9 cellular contexts compared by ENCODE assay signal in genomic region chr22:23282089-23282501, GRCh38.
DNase-seq lines count a peak whose midpoint lies in the region; ATAC-seq, FAIRE-seq and TF ChIP-seq lines count a peak whose summit lies in the region.
"Had no signal": no experiment of that assay in that cellular context is flagged by ENCODE, and none has a peak within 500 bp of the region (broad histone marks: within the 10 kb centered on the region; RNA-seq: fewer than 3 reads in every experiment).

No MANE protein-coding gene starts in this region.

- peaks cover 28% of the 10 kb centered on the region for H3K4me1 ChIP-seq in astrocyte (ENCODE audit: insufficient read depth, low read length)
- peaks cover 29% of the 10 kb centered on the region for H3K4me1 ChIP-seq in upper lobe of right lung
- no peaks in the 10 kb centered on the region for H3K4me1 ChIP-seq in HAP-1

- no peak for DNase-seq in activated CD8-positive, alpha-beta T cell treated with anti-CD3 and anti-CD28 coated beads for 36 hours
- no peak for DNase-seq in activated CD8-positive, alpha-beta T cell treated with anti-CD3 and anti-CD28 coated beads, Interleukin-2, amount 10 ng/mL, durations not matched to agents 7 days and 5 days
- peak; percentile 83 for DNase-seq in astrocyte (ENCODE audit: low read depth)
- DNase-seq in kidney tubule cell (ENCODE audit: low spot score), result peak; percentile 96
- DNase-seq in upper lobe of right lung, result peak; percentile 94
- no peak for DNase-seq in SKM-1 (lab: John Stamatoyannopoulos, UW; ENCODE audit: unreplicated experiment)
- DNase-seq in GM20000 (ENCODE audit: low spot score), result no peak
- no peak for DNase-seq in HAP-1 (ENCODE audit: low spot score in 2 of 2)

- H3K27me3 ChIP-seq in astrocyte (ENCODE audit: insufficient read depth, low read length) (no peaks in the 10 kb centered on the region), upper lobe of right lung (no peaks in the 10 kb centered on the region), HAP-1 (ENCODE audit: low read depth) (no peaks in the 10 kb centered on the region)

- peak; percentile 10 for TF ChIP-seq CTCF in activated CD8-positive, alpha-beta T cell treated with anti-CD3 and anti-CD28 coated beads for 36 hours (IDR thresholded peaks at IDR 0.05)
- no peak for TF ChIP-seq CTCF in astrocyte (IDR thresholded peaks at IDR 0.05; ENCODE audit: insufficient read depth, low read depth, low read length)
- TF ChIP-seq CTCF in upper lobe of right lung (IDR thresholded peaks at IDR 0.05), result peak; percentile 18
- TF ChIP-seq CTCF in GM20000 (IDR thresholded peaks at IDR 0.05; ENCODE audit: extremely low read depth, missing control alignments), result no peak

- H3K9me3 ChIP-seq in astrocyte (ENCODE audit: insufficient read depth, low read depth, low read length) (no peaks in the 10 kb centered on the region), upper lobe of right lung (no peaks in the 10 kb centered on the region), HAP-1 (no peaks in the 10 kb centered on the region)

- no peaks in the 10 kb centered on the region for H3K79me2 ChIP-seq in astrocyte (ENCODE audit: insufficient read depth, low read length)

- no peaks in the 10 kb centered on the region for H3K9me3 Mint-ChIP-seq in activated CD8-positive, alpha-beta T cell treated with anti-CD3 and anti-CD28 coated beads for 36 hours
- no peaks in the 10 kb centered on the region for H3K9me3 Mint-ChIP-seq in activated CD8-positive, alpha-beta T cell treated with anti-CD3 and anti-CD28 coated beads, Interleukin-2, amount 10 ng/mL, durations not matched to agents 7 days and 5 days (ENCODE audit: insufficient read depth)
- no peaks in the 10 kb centered on the region for H3K9me3 Mint-ChIP-seq in astrocyte (ENCODE audit: unreplicated experiment)
- H3K9me3 Mint-ChIP-seq: T-helper 1 cell treated with Interleukin-12 subunit alpha and Interleukin-12 subunit beta and Interleukin-4 antibody, amounts not matched to agents 30 μg/mL and 1 μg/mL, for 36 hours had no signal

- ATAC-seq in activated CD8-positive, alpha-beta T cell treated with anti-CD3 and anti-CD28 coated beads for 36 hours, result no peak
- ATAC-seq in activated CD8-positive, alpha-beta T cell treated with anti-CD3 and anti-CD28 coated beads, Interleukin-2, amount 10 ng/mL, durations not matched to agents 7 days and 5 days, result no peak
- ATAC-seq in upper lobe of right lung, result peak; percentile 75

- H3K36me3 Mint-ChIP-seq in activated CD8-positive, alpha-beta T cell treated with anti-CD3 and anti-CD28 coated beads for 36 hours (ENCODE audit: low read depth), result peaks cover 2% of the 10 kb centered on the region
- H3K36me3 Mint-ChIP-seq in activated CD8-positive, alpha-beta T cell treated with anti-CD3 and anti-CD28 coated beads, Interleukin-2, amount 10 ng/mL, durations not matched to agents 7 days and 5 days (ENCODE audit: low read depth), result peaks cover 2% of the 10 kb centered on the region
- H3K36me3 Mint-ChIP-seq in astrocyte (ENCODE audit: low read depth, unreplicated experiment), result peaks cover 5% of the 10 kb centered on the region

- POLR2A ChIA-PET in activated CD8-positive, alpha-beta T cell treated with anti-CD3 and anti-CD28 coated beads for 36 hours (lab: Charles Lee), result interaction anchor here (1.0 to 1.1 kb wide), 2 partner anchors 102 to 105 kb away, joined by 4 read pairs; partner anchors contain the start of gene BCR
- POLR2A ChIA-PET in activated CD8-positive, alpha-beta T cell treated with anti-CD3 and anti-CD28 coated beads, Interleukin-2, amount 10 ng/mL, durations not matched to agents 7 days and 5 days (lab: Charles Lee), result no interaction called here

- peak overlapping the region; percentile 75 for H3K4me2 ChIP-seq in astrocyte (ENCODE audit: low read length)

- intact Hi-C loops in activated CD8-positive, alpha-beta T cell treated with anti-CD3 and anti-CD28 coated beads for 36 hours (cut with micrococcal nuclease), result loop anchor here (2.0 to 10.0 kb wide), 2 partner anchors 103 to 327 kb away; no protein-coding TSS in a partner anchor
- intact Hi-C loops in upper lobe of right lung (cut with DNase I), result loop anchor here (2.0 kb wide), 1 partner anchor 103 kb away; no protein-coding TSS in a partner anchor

- CTCF ChIA-PET in activated CD8-positive, alpha-beta T cell treated with anti-CD3 and anti-CD28 coated beads for 36 hours (lab: Charles Lee), result interaction anchor here (0.6 to 10.2 kb wide), 35 partner anchors 8 to 327 kb away, joined by 3 to 237 read pairs (median 4); partner anchors contain the start of genes BCR, RAB36 and RSPH14
- CTCF ChIA-PET in activated CD8-positive, alpha-beta T cell treated with anti-CD3 and anti-CD28 coated beads, Interleukin-2, amount 10 ng/mL, durations not matched to agents 7 days and 5 days (lab: Charles Lee), result interaction anchor here (0.6 to 11.4 kb wide), 37 partner anchors 8 to 398 kb away, joined by 3 to 280 read pairs (median 5); partner anchors contain the start of genes BCR and RAB36

- H3K4me3 Mint-ChIP-seq in activated CD8-positive, alpha-beta T cell treated with anti-CD3 and anti-CD28 coated beads for 36 hours, result no peak overlapping the region
- no peak overlapping the region for H3K4me3 Mint-ChIP-seq in activated CD8-positive, alpha-beta T cell treated with anti-CD3 and anti-CD28 coated beads, Interleukin-2, amount 10 ng/mL, durations not matched to agents 7 days and 5 days
- H3K4me3 Mint-ChIP-seq in astrocyte (ENCODE audit: unreplicated experiment), result no peak overlapping the region
- H3K4me3 Mint-ChIP-seq: T-helper 1 cell treated with Interleukin-12 subunit alpha and Interleukin-12 subunit beta and Interleukin-4 antibody, amounts not matched to agents 30 μg/mL and 1 μg/mL, for 36 hours had no signal

- no peak overlapping the region for H3K27ac Mint-ChIP-seq in activated CD8-positive, alpha-beta T cell treated with anti-CD3 and anti-CD28 coated beads for 36 hours
- H3K27ac Mint-ChIP-seq in activated CD8-positive, alpha-beta T cell treated with anti-CD3 and anti-CD28 coated beads, Interleukin-2, amount 10 ng/mL, durations not matched to agents 7 days and 5 days, result no peak overlapping the region
- no peak overlapping the region for H3K27ac Mint-ChIP-seq in astrocyte (ENCODE audit: unreplicated experiment)
- H3K27ac Mint-ChIP-seq: T-helper 1 cell treated with Interleukin-12 subunit alpha and Interleukin-12 subunit beta and Interleukin-4 antibody, amounts not matched to agents 30 μg/mL and 1 μg/mL, for 36 hours had no signal

- H3K27ac ChIP-seq in astrocyte (ENCODE audit: low read depth, low read length) (no peak overlapping the region), upper lobe of right lung (peak overlapping the region; percentile 76)

- no peak overlapping the region for H3K9ac ChIP-seq in astrocyte (ENCODE audit: low read length)

- FAIRE-seq in astrocyte (lab: Jason Lieb, UNC), result no peak

- in situ Hi-C loops in HAP-1 (cut with MboI; ENCODE audit: low sequenced_read_pairs), result loop anchor here (10.0 kb wide), 1 partner anchor 297 kb away; no protein-coding TSS in a partner anchor

- H3K4me3 ChIP-seq in astrocyte (ENCODE audit: insufficient read depth, low read depth, low read length), result no peak overlapping the region
- no peak overlapping the region for H3K4me3 ChIP-seq in upper lobe of right lung
- H3K4me3 ChIP-seq in HAP-1, result no peak overlapping the region

- H3K4me1 Mint-ChIP-seq in activated CD8-positive, alpha-beta T cell treated with anti-CD3 and anti-CD28 coated beads for 36 hours (ENCODE audit: low read depth), result peaks cover 32% of the 10 kb centered on the region
- peaks cover 26% of the 10 kb centered on the region for H3K4me1 Mint-ChIP-seq in activated CD8-positive, alpha-beta T cell treated with anti-CD3 and anti-CD28 coated beads, Interleukin-2, amount 10 ng/mL, durations not matched to agents 7 days and 5 days (ENCODE audit: low read depth)
- H3K4me1 Mint-ChIP-seq in astrocyte (ENCODE audit: low read depth, unreplicated experiment), result peaks cover 12% of the 10 kb centered on the region

- H3K27me3 Mint-ChIP-seq in activated CD8-positive, alpha-beta T cell treated with anti-CD3 and anti-CD28 coated beads for 36 hours, result no peaks in the 10 kb centered on the region
- H3K27me3 Mint-ChIP-seq in activated CD8-positive, alpha-beta T cell treated with anti-CD3 and anti-CD28 coated beads, Interleukin-2, amount 10 ng/mL, durations not matched to agents 7 days and 5 days (ENCODE audit: low read depth), result no peaks in the 10 kb centered on the region
- H3K27me3 Mint-ChIP-seq in astrocyte (ENCODE audit: low read depth, unreplicated experiment), result no peaks in the 10 kb centered on the region

- H2AFZ ChIP-seq in astrocyte (ENCODE audit: low read depth, low read length), result peak overlapping the region; percentile 65

- peaks cover 9% of the 10 kb centered on the region for H4K20me1 ChIP-seq in astrocyte (ENCODE audit: insufficient read depth, low read length)

- H3K36me3 ChIP-seq in astrocyte (ENCODE audit: insufficient read depth, low read length) (no peaks in the 10 kb centered on the region), upper lobe of right lung (peaks cover 37% of the 10 kb centered on the region), HAP-1 (replicated peaks) (no peaks in the 10 kb centered on the region)

Comparison
In these comparisons a context has a peak if more than half of its experiments do, and no peak if none do; other contexts are left out.
1. DNase-seq: peak in astrocyte (single experiment), kidney tubule cell (single experiment) and upper lobe of right lung (single experiment); none in activated CD8-positive, alpha-beta T cell treated with anti-CD3 and anti-CD28 coated beads for 36 hours (single experiment), activated CD8-positive, alpha-beta T cell treated with anti-CD3 and anti-CD28 coated beads, Interleukin-2, amount 10 ng/mL, durations not matched to agents 7 days and 5 days (single experiment), SKM-1 (single experiment), GM20000 (single experiment) and HAP-1 (0 of 2).
2. CTCF ChIP-seq: peak in activated CD8-positive, alpha-beta T cell treated with anti-CD3 and anti-CD28 coated beads for 36 hours (single experiment) and upper lobe of right lung (single experiment); none in astrocyte (single experiment) and GM20000 (single experiment).